8 cellular contexts compared by ENCODE assay signal in genomic region chr7:95723583-95724180, GRCh38. TPM values are rescaled to one million over a fixed set of nuclear protein-coding genes. Genes with fewer than 3 reads are reported as not detected.
DNase-seq lines count a peak whose midpoint lies in the region; ATAC-seq and TF ChIP-seq lines count a peak whose summit lies in the region.

No MANE protein-coding gene starts in this region.

- BruUV-seq in OCI-LY7 (replicated peaks; lab: Mats Ljungman, UMichigan) = no TSS peak

- no peak overlapping the region for H3K27ac ChIP-seq in OCI-LY7 (ENCODE audit: low read depth, low read length, poor library complexity, severe bottlenecking)
- H3K27ac ChIP-seq in esophagus squamous epithelium = no peak overlapping the region
- H3K27ac ChIP-seq in neural cell (ENCODE audit: low read length) = no peak overlapping the region

- H3K9me2 ChIP-seq in OCI-LY7 (ENCODE audit: insufficient read depth, low read length) (no peaks in the 10 kb centered on the region), neural cell (ENCODE audit: insufficient read depth, low read length) (no peaks in the 10 kb centered on the region)

- H3K4me2 ChIP-seq in OCI-LY7 (ENCODE audit: low read length) = no peak overlapping the region
- no peak overlapping the region for H3K4me2 ChIP-seq in neural cell (ENCODE audit: low read length)

- no peak overlapping the region for H3K9ac ChIP-seq in neural cell (ENCODE audit: low read length)

- TF ChIP-seq POLR2A in esophagus squamous epithelium (IDR thresholded peaks at IDR 0.05) = no peak

- ATAC-seq in GM18517 (IDR thresholded peaks at IDR 0.05; ENCODE audit: unreplicated experiment) = peak; percentile 69
- ATAC-seq in HG03139 (IDR thresholded peaks at IDR 0.05; ENCODE audit: unreplicated experiment) = no peak

- H3K79me2 ChIP-seq in OCI-LY7 (ENCODE audit: insufficient read depth, low read depth, low read length) = no peaks in the 10 kb centered on the region
- H3K79me2 ChIP-seq in neural cell (replicated peaks; ENCODE audit: insufficient read depth, low read length) = no peaks in the 10 kb centered on the region

- POLR2A ChIA-PET in OCI-LY7 (lab: Charles Lee) = no interaction called here

- H3K36me3 ChIP-seq in OCI-LY7 (ENCODE audit: insufficient read depth, low read length) (no peaks in the 10 kb centered on the region), esophagus squamous epithelium (no peaks in the 10 kb centered on the region), neural cell (ENCODE audit: insufficient read depth, low read length) (no peaks in the 10 kb centered on the region)

- TF ChIP-seq CTCF in OCI-LY7 (conservative IDR thresholded peaks at IDR 0.05; ENCODE audit: low read length) = peak; percentile 47
- peak in 5 of 6 experiments; percentile 7 to 53 (median 44) for TF ChIP-seq CTCF in esophagus squamous epithelium (IDR thresholded peaks at IDR 0.05)
- TF ChIP-seq CTCF in neural cell (IDR thresholded peaks at IDR 0.05; ENCODE audit: poor library complexity, severe bottlenecking) = peak; percentile 87

- CTCF ChIA-PET in OCI-LY7 (lab: Charles Lee; ENCODE audit: unreplicated experiment) = no interaction called here

- H4K20me1 ChIP-seq in OCI-LY7 (ENCODE audit: insufficient read depth, low read length) (no peaks in the 10 kb centered on the region), neural cell (ENCODE audit: insufficient read depth) (no peaks in the 10 kb centered on the region)

- H3K4me1 ChIP-seq in OCI-LY7 (ENCODE audit: insufficient read depth, low read length, poor library complexity, severe bottlenecking) (no peaks in the 10 kb centered on the region), esophagus squamous epithelium (no peaks in the 10 kb centered on the region)

- DNase-seq in AG20443 (ENCODE audit: low spot score) (peak; percentile 65), HuH-7.5 (ENCODE audit: low spot score) (peak; percentile 42), OCI-LY7 (ENCODE audit: low spot score) (peak; percentile 5), esophagus squamous epithelium (lab: John Stamatoyannopoulos, UW) (no peak), amniotic stem cell (lab: John Stamatoyannopoulos, UW) (no peak)

- no peak overlapping the region for H2AFZ ChIP-seq in OCI-LY7 (ENCODE audit: low read length)
- no peak overlapping the region for H2AFZ ChIP-seq in neural cell (ENCODE audit: low read depth, low read length)

- intact Hi-C loops in OCI-LY7 (cut with micrococcal nuclease; ENCODE audit: unreplicated experiment) = loop anchor here (5.0 kb wide), 1 partner anchor 149 kb away; no protein-coding TSS in a partner anchor
- intact Hi-C loops in esophagus squamous epithelium (cut with DNase I) = loop anchor here (10.0 kb wide), 1 partner anchor 151 kb away; no protein-coding TSS in a partner anchor

- no peaks in the 10 kb centered on the region for H3K9me3 ChIP-seq in OCI-LY7 (ENCODE audit: low read length)
- H3K9me3 ChIP-seq in esophagus squamous epithelium = no peaks in the 10 kb centered on the region
- H3K9me3 ChIP-seq in neural cell (ENCODE audit: low read length) = no peaks in the 10 kb centered on the region

- TF ChIP-seq EP300 in neural cell (conservative IDR thresholded peaks at IDR 0.05; ENCODE audit: poor library complexity, severe bottlenecking) = no peak

- 11 to 21% methylated on average over 2 of the region's 2 CpGs for WGBS in esophagus squamous epithelium, 2 donors

- peak; percentile 93 for TF ChIP-seq RAD21 in neural cell (conservative IDR thresholded peaks at IDR 0.05)

- H3K27me3 ChIP-seq in esophagus squamous epithelium (no peaks in the 10 kb centered on the region), neural cell (ENCODE audit: insufficient read depth, low read depth, low read length) (no peaks in the 10 kb centered on the region)

- H3F3A ChIP-seq in neural cell (ENCODE audit: insufficient read depth, low read length, poor library complexity, severe bottlenecking) = no peaks in the 10 kb centered on the region

- H3K4me3 ChIP-seq in OCI-LY7 (ENCODE audit: low read depth, low read length, poor library complexity, severe bottlenecking) (no peak overlapping the region), esophagus squamous epithelium (no peak overlapping the region), neural cell (ENCODE audit: low read length) (no peak overlapping the region)

TF ChIP-seq in neural cell, 6 proteins besides CTCF, POLR2A, EP300 and RAD21:
- TF ChIP-seq POLR2AphosphoS5 (IDR thresholded peaks at IDR 0.05) (no peak), MXI1 (conservative IDR thresholded peaks at IDR 0.05; ENCODE audit: poor library complexity, severe bottlenecking) (no peak), EZH2 (IDR thresholded peaks at IDR 0.05; ENCODE audit: borderline replicate concordance, insufficient read depth, low read length, poor library complexity, severe bottlenecking) (no peak), SMC3 (conservative IDR thresholded peaks at IDR 0.05; ENCODE audit: poor library complexity) (peak; percentile 94)
TF ChIP-seq in neural cell: peak in this region for 1.

RNA-seq across cellular contexts. Expression of gene DYNC1I1, which starts 48.7 kb away (rescaled TPM):
- not detected in 2 replicates for total RNA-seq in OCI-LY7 (2014; rRNA removed; shearing (Covaris generic))
- not detected in 2 replicates for total RNA-seq in OCI-LY7 (2022)
- total RNA-seq in esophagus squamous epithelium = 1 to 10 TPM; 2.0 to 8.0 (median 2.4) TPM
- polyA plus RNA-seq in neural cell = 28.9 and 29.6 TPM in 2 replicates
- polyA minus RNA-seq in neural cell = 18.5 and 20.6 TPM in 2 replicates

Comparison
In these comparisons a context has a peak if more than half of its experiments do, and no peak if none do; other contexts are left out.
1. DNase-seq: peak in AG20443 (single experiment), HuH-7.5 (single experiment) and OCI-LY7 (single experiment); none in esophagus squamous epithelium (single experiment) and amniotic stem cell (single experiment).
2. Peak in every context shown above with its lines, with median percentiles within 50 percentile points of each other: CTCF ChIP-seq.